In genomic region chr2:130181880-130182682, GRCh38 we compare ENCODE assay signal across 1 cellular context.
A peak's percentile ranks its signal among the peaks of the same experiment; 100 is the strongest.
TF ChIP-seq lines count a peak whose summit lies in the region.

TSS of gene MZT2B (plus strand) at chr2:130182262. CDS start at chr2:130182283, 21 bp downstream.

TF ChIP-seq in H1, 55 proteins besides CTCF, POLR2A, EP300 and RAD21 (continued from another document):
- peak; percentile 51; the same call in 1 of the 2 replicates for TF ChIP-seq PHF8 (conservative IDR thresholded peaks at IDR 0.05; ENCODE audit: low read depth, low read length)
- TF ChIP-seq MAX (IDR thresholded peaks at IDR 0.05): peak; percentile 48; the same call in 1 of the 2 replicates
